In the genomic region with DNA sequence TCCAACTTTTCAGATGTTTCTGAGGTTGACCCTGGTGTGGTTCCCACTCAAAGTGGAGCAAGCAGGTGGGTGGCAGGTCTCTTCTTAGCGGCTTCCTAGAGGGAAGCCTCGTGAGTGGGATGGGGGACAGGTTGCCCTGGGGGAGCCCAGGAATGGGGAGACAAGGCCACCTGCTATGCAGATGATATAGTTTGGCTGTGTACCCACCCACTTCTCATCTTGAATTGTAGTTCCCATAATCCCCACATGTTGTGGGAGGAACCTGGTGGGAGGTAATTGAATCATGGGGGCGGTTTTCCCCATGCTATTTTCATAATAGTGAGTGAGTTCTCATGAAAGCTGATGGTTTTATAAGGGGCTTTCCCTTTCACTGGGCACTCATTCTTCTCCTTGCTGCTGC, we compare ENCODE assay signal across 14 cellular contexts.
DNase-seq lines count a peak whose midpoint lies in the region; ATAC-seq and TF ChIP-seq lines count a peak whose summit lies in the region.
"Had no signal": no experiment of that assay in that cellular context is flagged by ENCODE, and none has a peak within 500 bp of the region (broad histone marks: within the 10 kb centered on the region; RNA-seq: fewer than 3 reads in every experiment).

No MANE protein-coding gene starts in this region.

- H3K36me3 ChIP-seq in Caco-2 (ENCODE audit: control insufficient read depth, insufficient read depth, low read length) (no peaks in the 10 kb centered on the region; the same call in 1 of the 2 replicates), HEK293 (ENCODE audit: control insufficient read depth in 2 of 2, insufficient read depth in 1 of 2, low read length in 2 of 2) (no peaks in the 10 kb centered on the region), stomach smooth muscle (ENCODE audit: control insufficient read depth in 2 of 2, insufficient read depth in 2 of 2, low read length in 2 of 2) (no peaks in the 10 kb centered on the region), mammary epithelial cell (ENCODE audit: insufficient read depth, low read length) (no peaks in the 10 kb centered on the region)

- WGBS in mammary epithelial cell (ENCODE audit: low coverage, missing lambda C conversion rate): 89% methylated on average over 3 of the region's 3 CpGs

- H3K9me3 Mint-ChIP-seq in Caco-2 (ENCODE audit: unreplicated experiment): peaks cover 2% of the 10 kb centered on the region
- peaks cover 7% of the 10 kb centered on the region for H3K9me3 Mint-ChIP-seq in mesothelial cell of epicardium

- no peaks in the 10 kb centered on the region for H3K27me3 Mint-ChIP-seq in Caco-2 (ENCODE audit: insufficient read depth, unreplicated experiment)
- no peaks in the 10 kb centered on the region for H3K27me3 Mint-ChIP-seq in mesothelial cell of epicardium (ENCODE audit: low read depth)

- H3K27me3 ChIP-seq in Caco-2 (replicated peaks; ENCODE audit: control insufficient read depth, insufficient read depth, low read length) (no peaks in the 10 kb centered on the region), stomach smooth muscle (ENCODE audit: control insufficient read depth in 1 of 2, insufficient read depth in 2 of 2, low read length in 2 of 2) (no peaks in the 10 kb centered on the region), mammary epithelial cell (ENCODE audit: insufficient read depth, low read length) (no peaks in the 10 kb centered on the region)

- H3K4me3 Mint-ChIP-seq in Caco-2 (ENCODE audit: unreplicated experiment) (no peak overlapping the region), mesothelial cell of epicardium (no peak overlapping the region)
- H3K4me3 Mint-ChIP-seq: GM23338 had no signal

- no peak overlapping the region for H3K4me2 ChIP-seq in mammary epithelial cell (ENCODE audit: insufficient read depth, low read depth, low read length)
- H3K4me2 ChIP-seq: GM23338 had no signal

- intact Hi-C loops in Caco-2 (cut with micrococcal nuclease; ENCODE audit: unreplicated experiment) (no loop called here), mammary epithelial cell (cut with micrococcal nuclease) (no loop called here)

- H3K4me3 ChIP-seq in Caco-2 (ENCODE audit: low read depth, low read length): no peak overlapping the region
- no peak overlapping the region for H3K4me3 ChIP-seq in HEK293 (ENCODE audit: low read depth, low read length)
- no peak overlapping the region for H3K4me3 ChIP-seq in stomach smooth muscle (ENCODE audit: low read length in 2 of 2)
- H3K4me3 ChIP-seq in mammary epithelial cell (replicated peaks in 1 of 3; ENCODE audit: insufficient read depth in 1 of 3, low read depth in 2 of 3, low read length in 3 of 3): no peak overlapping the region
- H3K4me3 ChIP-seq: GM23338 had no signal

- H3K9me3 ChIP-seq in Caco-2 (no peaks in the 10 kb centered on the region), HEK293 (ENCODE audit: control insufficient read depth, insufficient read depth, low read depth, low read length) (no peaks in the 10 kb centered on the region), stomach smooth muscle (ENCODE audit: control insufficient read depth in 2 of 2, low read length in 2 of 2) (no peaks in the 10 kb centered on the region), mammary epithelial cell (replicated peaks; ENCODE audit: insufficient read depth, low read length) (no peaks in the 10 kb centered on the region)

- no peaks in the 10 kb centered on the region for H4K20me1 ChIP-seq in mammary epithelial cell (ENCODE audit: insufficient read depth, low read length)

- H2AFZ ChIP-seq in mammary epithelial cell (ENCODE audit: low read depth, low read length): no peak overlapping the region
- H2AFZ ChIP-seq: GM23338 had no signal

- H3K27ac ChIP-seq in HEK293 (ENCODE audit: extremely low read depth, low read depth, low read length) (no peak overlapping the region), stomach smooth muscle (ENCODE audit: low read length) (peak overlapping the region; percentile 74), mammary epithelial cell (ENCODE audit: insufficient read depth, low read depth, low read length) (no peak overlapping the region)
- H3K27ac ChIP-seq: C4-2B had no signal

- peaks cover 52% of the 10 kb centered on the region for H3K36me3 Mint-ChIP-seq in Caco-2 (ENCODE audit: insufficient read depth, unreplicated experiment)
- H3K36me3 Mint-ChIP-seq in mesothelial cell of epicardium: peaks cover 36% of the 10 kb centered on the region

- in situ Hi-C loops in mammary epithelial cell (cut with MboI; ENCODE audit: low sequenced_read_pairs in 2 of 2): no loop called here

- BruUV-seq in Caco-2 (replicated peaks; lab: Mats Ljungman, UMichigan) (no TSS peak), mammary epithelial cell (replicated peaks; lab: Mats Ljungman, UMichigan) (no TSS peak)

- H3K4me1 Mint-ChIP-seq in Caco-2 (ENCODE audit: low read depth, unreplicated experiment) (peaks cover 29% of the 10 kb centered on the region), mesothelial cell of epicardium (peaks cover 27% of the 10 kb centered on the region)
- H3K4me1 Mint-ChIP-seq: GM23338 had no signal

- dilution Hi-C loops in mammary epithelial cell (cut with HindIII; ENCODE audit: low sequenced_read_pairs): no loop called here

- H3K27ac Mint-ChIP-seq in Caco-2 (ENCODE audit: unreplicated experiment) (peak overlapping the region; percentile 63), mesothelial cell of epicardium (peak overlapping the region; percentile 30)

- H3K9ac ChIP-seq in stomach smooth muscle (ENCODE audit: low read length in 2 of 2) (no peak overlapping the region), mammary epithelial cell (ENCODE audit: insufficient read depth, low read length) (no peak overlapping the region)

- TF ChIP-seq CTCF in Caco-2 (IDR thresholded peaks at IDR 0.05; ENCODE audit: insufficient read depth in 1 of 2, low read depth in 1 of 2, low read length in 1 of 2, severe bottlenecking in 1 of 2, unreplicated experiment in 1 of 2) (no peak), HEK293 (tag by site-specific recombination; IDR thresholded peaks at IDR 0.05) (no peak), mesothelial cell of epicardium (IDR thresholded peaks at IDR 0.05; ENCODE audit: unreplicated experiment) (no peak), mammary epithelial cell (conservative IDR thresholded peaks at IDR 0.05 in 1 of 2, IDR thresholded peaks at IDR 0.05 in 1 of 2; ENCODE audit: extremely low read depth in 1 of 2, insufficient read depth in 1 of 2, low read depth in 1 of 2, low read length in 2 of 2) (no peak)

- DNase-seq in Caco-2 (no peak), mesothelial cell of epicardium (ENCODE audit: low spot score in 2 of 2, unreplicated experiment in 2 of 2) (no peak), mammary epithelial cell (no peak)
- DNase-seq: DMS 273 treated with DMSO at 0.1 percent for 48 hours, NCI-H1105 treated with DMSO at 0.1 percent for 48 hours, NCI-H226, NCI-H526 treated with DMSO at 0.1 percent for 48 hours, SHP77 treated with DMSO at 0.1 percent for 48 hours had no signal

- H3K4me1 ChIP-seq in Caco-2: peaks cover 13% of the 10 kb centered on the region
- no peaks in the 10 kb centered on the region for H3K4me1 ChIP-seq in HEK293 (ENCODE audit: control insufficient read depth, insufficient read depth, low read length)
- peaks cover 7% of the 10 kb centered on the region for H3K4me1 ChIP-seq in stomach smooth muscle (ENCODE audit: control insufficient read depth, insufficient read depth, low read length)
- H3K4me1 ChIP-seq in mammary epithelial cell (ENCODE audit: insufficient read depth, low read length): no peaks in the 10 kb centered on the region

- ATAC-seq in GM18867 (IDR thresholded peaks at IDR 0.05; ENCODE audit: unreplicated experiment) (no peak), GM18870 (IDR thresholded peaks at IDR 0.05; ENCODE audit: unreplicated experiment) (no peak)
- ATAC-seq: GM23338 had no signal

- POLR2A ChIA-PET in Caco-2 (lab: Charles Lee): no interaction called here
- POLR2A ChIA-PET in HEK293 (lab: Yijun Ruan, JAX): no interaction called here

- H3K79me2 ChIP-seq in mammary epithelial cell (ENCODE audit: insufficient read depth, low read length): peaks cover 57% of the 10 kb centered on the region

- CTCF ChIA-PET in Caco-2 (lab: Charles Lee) (no interaction called here), HEK293 (lab: Yijun Ruan, JAX) (interaction anchor here (0.6 kb wide), 1 partner anchor 236 kb away, joined by 3 read pairs; no protein-coding TSS in a partner anchor), mammary epithelial cell (lab: Charles Lee; ENCODE audit: low non-redundant PET) (no interaction called here)

TF ChIP-seq in HEK293, 187 proteins besides CTCF, POLR2A, EP300 and RAD21 (continues in another document):
- peak; percentile 81 for TF ChIP-seq EGR2 (tag by site-specific recombination; IDR thresholded peaks at IDR 0.05; ENCODE audit: low read depth)
- no peak for TF ChIP-seq ZNF175 (tag by site-specific recombination; IDR thresholded peaks at IDR 0.05)
- no peak for TF ChIP-seq ZNF239 (tag by site-specific recombination; IDR thresholded peaks at IDR 0.05)
- TF ChIP-seq, protein P1, sequence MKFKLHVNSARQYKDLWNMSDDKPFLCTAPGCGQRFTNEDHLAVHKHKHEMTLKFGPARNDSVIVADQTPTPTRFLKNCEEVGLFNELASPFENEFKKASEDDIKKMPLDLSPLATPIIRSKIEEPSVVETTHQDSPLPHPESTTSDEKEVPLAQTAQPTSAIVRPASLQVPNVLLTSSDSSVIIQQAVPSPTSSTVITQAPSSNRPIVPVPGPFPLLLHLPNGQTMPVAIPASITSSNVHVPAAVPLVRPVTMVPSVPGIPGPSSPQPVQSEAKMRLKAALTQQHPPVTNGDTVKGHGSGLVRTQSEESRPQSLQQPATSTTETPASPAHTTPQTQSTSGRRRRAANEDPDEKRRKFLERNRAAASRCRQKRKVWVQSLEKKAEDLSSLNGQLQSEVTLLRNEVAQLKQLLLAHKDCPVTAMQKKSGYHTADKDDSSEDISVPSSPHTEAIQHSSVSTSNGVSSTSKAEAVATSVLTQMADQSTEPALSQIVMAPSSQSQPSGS (tag by site-specific recombination; IDR thresholded peaks at IDR 0.05; ENCODE audit: low read depth): no peak
